ENCODE assay signal across 14 cellular contexts in the genomic region with DNA sequence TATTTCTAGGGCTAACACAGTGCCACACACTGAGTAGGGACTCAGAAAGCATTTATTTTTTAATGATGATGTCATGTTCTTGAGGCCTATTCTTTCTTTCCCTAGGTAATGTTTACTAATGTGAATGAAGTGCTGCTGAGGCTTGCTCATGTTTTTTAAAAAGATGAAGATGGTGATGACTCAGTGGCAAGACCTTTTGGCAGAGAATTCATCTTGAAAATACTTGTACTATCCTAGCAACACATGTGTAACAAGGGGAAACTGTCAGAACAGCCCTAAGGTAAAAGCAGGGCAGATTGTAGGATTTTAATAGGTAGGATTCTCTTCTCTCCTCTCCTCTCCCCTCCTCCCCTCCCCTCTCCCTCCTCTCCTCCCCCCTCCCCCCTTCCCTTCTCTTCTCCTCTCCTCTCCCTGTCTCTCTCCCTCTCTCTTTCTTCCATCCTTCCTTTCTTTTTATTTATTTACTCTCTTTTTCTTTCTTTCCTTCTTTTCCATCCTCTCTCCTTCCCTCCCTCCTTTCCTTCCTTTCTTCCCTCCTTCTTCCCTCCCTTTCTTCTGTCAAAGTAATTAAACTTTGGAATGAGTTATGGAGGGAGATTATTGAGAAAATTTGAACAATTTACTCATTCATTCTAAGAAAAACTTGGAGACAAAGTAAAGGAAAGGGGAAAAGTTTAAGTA.
DNase-seq lines count a peak whose midpoint lies in the region; ATAC-seq, FAIRE-seq and TF ChIP-seq lines count a peak whose summit lies in the region.
"Had no signal": no experiment of that assay in that cellular context is flagged by ENCODE, and none has a peak within 500 bp of the region (broad histone marks: within the 10 kb centered on the region; RNA-seq: fewer than 3 reads in every experiment).

No MANE protein-coding gene starts in this region.

- H2BK120ac ChIP-seq in IMR-90 (ENCODE audit: low read depth, low read length) = no peak overlapping the region

- peaks cover 0 to 9% (median 3%) of the 10 kb centered on the region in 7 donors for H3K9me3 Mint-ChIP-seq in CD4-positive, CD25-positive, alpha-beta regulatory T cell
- peaks cover 11% of the 10 kb centered on the region for H3K9me3 Mint-ChIP-seq in nephron
- H3K9me3 Mint-ChIP-seq: activated CD4-positive, alpha-beta memory T cell treated with anti-CD3 and anti-CD28 coated beads for 36 hours had no signal

- H3K23ac ChIP-seq in IMR-90 (ENCODE audit: low read depth, low read length) = no peak overlapping the region

- no peaks in the 10 kb centered on the region for H3K27me3 ChIP-seq in CD4-positive, CD25-positive, alpha-beta regulatory T cell (ENCODE audit: control insufficient read depth, insufficient read depth, low read length)
- no peaks in the 10 kb centered on the region; the same call in 1 of the 2 replicates for H3K27me3 ChIP-seq in IMR-90 (ENCODE audit: control insufficient read depth, insufficient read depth, low read length)
- no peaks in the 10 kb centered on the region for H3K27me3 ChIP-seq in bronchial epithelial cell (ENCODE audit: control insufficient read depth, insufficient read depth, low read length)

- H2BK20ac ChIP-seq in IMR-90 (ENCODE audit: low read depth, low read length) = no peak overlapping the region

- peak overlapping the region in 2 of 3 donors; percentile 26 to 56 for H3K27ac Mint-ChIP-seq in CD4-positive, CD25-positive, alpha-beta regulatory T cell
- H3K27ac Mint-ChIP-seq in nephron = peak overlapping the region in 2 of 3 experiments; percentile 55 to 57
- H3K27ac Mint-ChIP-seq: activated CD4-positive, alpha-beta memory T cell treated with anti-CD3 and anti-CD28 coated beads for 36 hours had no signal

- no peak overlapping the region for H3K4me2 ChIP-seq in IMR-90 (ENCODE audit: low read depth, low read length)

- H3K36me3 ChIP-seq in CD4-positive, CD25-positive, alpha-beta regulatory T cell (ENCODE audit: control insufficient read depth, insufficient read depth, low read length) = no peaks in the 10 kb centered on the region
- H3K36me3 ChIP-seq in IMR-90 (ENCODE audit: control insufficient read depth, insufficient read depth, low read length) = no peaks in the 10 kb centered on the region
- no peaks in the 10 kb centered on the region for H3K36me3 ChIP-seq in bronchial epithelial cell (ENCODE audit: control insufficient read depth, insufficient read depth, low read length)

- no peak overlapping the region for H3K56ac ChIP-seq in IMR-90 (ENCODE audit: extremely low read depth, insufficient read depth, low read length)

- H2AFZ ChIP-seq in IMR-90 (replicated peaks; ENCODE audit: low read length, poor library complexity) = no peak overlapping the region

- H2BK5ac ChIP-seq in IMR-90 (ENCODE audit: low read depth, low read length, poor library complexity, severe bottlenecking) = no peak overlapping the region

- no peaks in the 10 kb centered on the region for H3K9me1 ChIP-seq in IMR-90 (ENCODE audit: insufficient read depth, low read length)

- peak in 1 of 2 donors; percentile 57 for ATAC-seq in CD4-positive, CD25-positive, alpha-beta regulatory T cell (ENCODE audit: low read depth in 2 of 2)
- ATAC-seq in IMR-90 (ENCODE audit: low read depth) = peak; percentile 72
- no peak for ATAC-seq in HG02970 (IDR thresholded peaks at IDR 0.05; ENCODE audit: low FRiP score, unreplicated experiment)

- H3K18ac ChIP-seq in IMR-90 (ENCODE audit: low read depth, low read length) = no peak overlapping the region

- no peak overlapping the region for H3K4me3 ChIP-seq in CD4-positive, CD25-positive, alpha-beta regulatory T cell (ENCODE audit: low read depth, low read length)
- H3K4me3 ChIP-seq in IMR-90 (ENCODE audit: insufficient read depth, low read depth, low read length) (no peak overlapping the region), bronchial epithelial cell (ENCODE audit: low read depth, low read length) (no peak overlapping the region)
- H3K4me3 ChIP-seq: SK-N-MC, skin epidermis had no signal

- no peak for TF ChIP-seq RAD21 in IMR-90 (IDR thresholded peaks at IDR 0.05; ENCODE audit: low read length)

- no peak for TF ChIP-seq CTCF in IMR-90 (conservative IDR thresholded peaks at IDR 0.05; ENCODE audit: low read depth, low read length)
- TF ChIP-seq CTCF in bronchial epithelial cell (IDR thresholded peaks at IDR 0.05; ENCODE audit: insufficient read depth, low read length, severe bottlenecking) = no peak
- no peak for TF ChIP-seq CTCF in nephron (IDR thresholded peaks at IDR 0.05; ENCODE audit: unreplicated experiment in 3 of 3)

- TF ChIP-seq POLR2A in IMR-90 (IDR thresholded peaks at IDR 0.05; ENCODE audit: low read depth, low read length) = no peak

- H3K27me3 Mint-ChIP-seq in CD4-positive, CD25-positive, alpha-beta regulatory T cell = no peaks in the 10 kb centered on the region
- H3K27me3 Mint-ChIP-seq in nephron (ENCODE audit: low read depth) = peaks cover 5% of the 10 kb centered on the region

- no peak overlapping the region for H4K8ac ChIP-seq in IMR-90 (ENCODE audit: low read depth in 2 of 2, low read length in 2 of 2)

- H2AK9ac ChIP-seq in IMR-90 (replicated peaks; ENCODE audit: low read depth, low read length, poor library complexity) = no peak overlapping the region

- no peak overlapping the region for H3K27ac ChIP-seq in CD4-positive, CD25-positive, alpha-beta regulatory T cell (ENCODE audit: insufficient read depth, low read length, poor library complexity, severe bottlenecking)
- no peak overlapping the region for H3K27ac ChIP-seq in IMR-90 (ENCODE audit: insufficient read depth, low read length)
- H3K27ac ChIP-seq: SK-N-MC had no signal

- H3K36me3 Mint-ChIP-seq in CD4-positive, CD25-positive, alpha-beta regulatory T cell = no peaks in the 10 kb centered on the region
- no peaks in the 10 kb centered on the region for H3K36me3 Mint-ChIP-seq in nephron (ENCODE audit: low read depth)
- H3K36me3 Mint-ChIP-seq: activated CD4-positive, alpha-beta memory T cell treated with anti-CD3 and anti-CD28 coated beads for 36 hours had no signal

- H2AK5ac ChIP-seq in IMR-90 (ENCODE audit: low read depth, low read length) = no peak overlapping the region

- peaks cover 0 to 35% (median 15%) of the 10 kb centered on the region in 4 donors for H3K4me1 Mint-ChIP-seq in CD4-positive, CD25-positive, alpha-beta regulatory T cell
- no peaks in the 10 kb centered on the region for H3K4me1 Mint-ChIP-seq in nephron

- H3K9ac ChIP-seq in IMR-90 (ENCODE audit: low read depth, low read length) = no peak overlapping the region

- FAIRE-seq in bronchial epithelial cell (lab: Jason Lieb, UNC) = no peak

- BruUV-seq in IMR-90 (replicated peaks; lab: Mats Ljungman, UMichigan) = no TSS peak

- POLR2A ChIA-PET in IMR-90 (lab: Charles Lee; ENCODE audit: unreplicated experiment) = no interaction called here

- no peak overlapping the region for H4K5ac ChIP-seq in IMR-90 (ENCODE audit: low read depth, low read length)

- dilution Hi-C loops in IMR-90 (cut with HindIII; ENCODE audit: low sequenced_read_pairs, unreplicated experiment) = no loop called here

- CTCF ChIA-PET in IMR-90 (lab: Yijun Ruan, JAX) = no interaction called here

- no peaks in the 10 kb centered on the region for H4K20me1 ChIP-seq in IMR-90 (ENCODE audit: insufficient read depth, low read length)

- H3K4me3 Mint-ChIP-seq in CD4-positive, CD25-positive, alpha-beta regulatory T cell = no peak overlapping the region
- no peak overlapping the region for H3K4me3 Mint-ChIP-seq in nephron
- H3K4me3 Mint-ChIP-seq: activated CD4-positive, alpha-beta memory T cell treated with anti-CD3 and anti-CD28 coated beads for 36 hours had no signal

- no peaks in the 10 kb centered on the region for H3K79me1 ChIP-seq in IMR-90 (ENCODE audit: low read depth in 1 of 2, low read length in 2 of 2)

- H3K9me3 ChIP-seq in CD4-positive, CD25-positive, alpha-beta regulatory T cell (ENCODE audit: control insufficient read depth in 2 of 2, low read length in 2 of 2) = no peaks in the 10 kb centered on the region
- H3K9me3 ChIP-seq in IMR-90 (ENCODE audit: control insufficient read depth, insufficient read depth, low read length) = no peaks in the 10 kb centered on the region

- no peak overlapping the region for H4K91ac ChIP-seq in IMR-90 (ENCODE audit: insufficient read depth, low read depth, low read length)

- no peak for DNase-seq in CD4-positive, CD25-positive, alpha-beta regulatory T cell
- DNase-seq in IMR-90 = peak; percentile 72
- peak; percentile 98 for DNase-seq in bronchial epithelial cell (ENCODE audit: low read depth)
- no peak for DNase-seq in DMS153 (lab: John Stamatoyannopoulos, UW)
- DNase-seq in posterior cingulate gyrus = no peak
- DNase-seq in central memory CD4-positive, alpha-beta T cell = no peak
- DNase-seq: activated CD4-positive, alpha-beta memory T cell treated with anti-CD3 and anti-CD28 coated beads for 36 hours; amygdala; foreskin melanocyte; NCI-H1930 had no signal

- intact Hi-C loops in IMR-90 (cut with micrococcal nuclease) = loop anchor here (10.0 kb wide), 1 partner anchor 134 kb away; no protein-coding TSS in a partner anchor
- intact Hi-C loops in posterior cingulate gyrus (cut with DNase I) = no loop called here

- H2BK15ac ChIP-seq in IMR-90 (ENCODE audit: low read depth, low read length) = no peak overlapping the region

- in situ Hi-C loops in IMR-90 (cut with MboI; ENCODE audit: low sequenced_read_pairs) = no loop called here

- no peak overlapping the region for H3K4ac ChIP-seq in IMR-90 (ENCODE audit: low read depth, low read length)

- H3K14ac ChIP-seq in IMR-90 (replicated peaks; ENCODE audit: low read depth, low read length) = no peak overlapping the region

- peaks cover 6% of the 10 kb centered on the region for H3K4me1 ChIP-seq in CD4-positive, CD25-positive, alpha-beta regulatory T cell (ENCODE audit: control insufficient read depth, insufficient read depth, low read length, poor library complexity, severe bottlenecking)
- no peaks in the 10 kb centered on the region for H3K4me1 ChIP-seq in IMR-90 (ENCODE audit: control insufficient read depth, insufficient read depth, low read length)

TF ChIP-seq in IMR-90, 13 proteins besides CTCF, POLR2A, EP300 and RAD21 (continues in another document):
- TF ChIP-seq NFE2L2 (IDR thresholded peaks at IDR 0.05; ENCODE audit: low read depth, low read length) = no peak
- no peak for TF ChIP-seq RCOR1 (IDR thresholded peaks at IDR 0.05; ENCODE audit: insufficient replicate concordance, low read length)
- no peak for TF ChIP-seq MXI1 (IDR thresholded peaks at IDR 0.05; ENCODE audit: borderline replicate concordance, low read depth, low read length)
- TF ChIP-seq, protein P1, sequence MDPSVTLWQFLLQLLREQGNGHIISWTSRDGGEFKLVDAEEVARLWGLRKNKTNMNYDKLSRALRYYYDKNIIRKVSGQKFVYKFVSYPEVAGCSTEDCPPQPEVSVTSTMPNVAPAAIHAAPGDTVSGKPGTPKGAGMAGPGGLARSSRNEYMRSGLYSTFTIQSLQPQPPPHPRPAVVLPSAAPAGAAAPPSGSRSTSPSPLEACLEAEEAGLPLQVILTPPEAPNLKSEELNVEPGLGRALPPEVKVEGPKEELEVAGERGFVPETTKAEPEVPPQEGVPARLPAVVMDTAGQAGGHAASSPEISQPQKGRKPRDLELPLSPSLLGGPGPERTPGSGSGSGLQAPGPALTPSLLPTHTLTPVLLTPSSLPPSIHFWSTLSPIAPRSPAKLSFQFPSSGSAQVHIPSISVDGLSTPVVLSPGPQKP (IDR thresholded peaks at IDR 0.05; ENCODE audit: borderline replicate concordance, low read depth, low read length) = no peak
- TF ChIP-seq FOS (IDR thresholded peaks at IDR 0.05; ENCODE audit: low read depth, low read length) = no peak
- no peak for TF ChIP-seq CEBPB (IDR thresholded peaks at IDR 0.05; ENCODE audit: low read depth, low read length)

Comparison
In these comparisons a context has a peak if more than half of its experiments do, and no peak if none do; other contexts are left out.
1. DNase-seq: peak in IMR-90 (single experiment) and bronchial epithelial cell (single experiment); none in CD4-positive, CD25-positive, alpha-beta regulatory T cell (0 of 3), DMS153 (single experiment), posterior cingulate gyrus (0 of 10) and central memory CD4-positive, alpha-beta T cell (single experiment).